In genomic region chr1:93346472-93346991, GRCh38 we compare ENCODE assay signal across 1 cellular context.
TF ChIP-seq lines count a peak whose summit lies in the region.

No MANE protein-coding gene starts in this region.

TF ChIP-seq in K562, 482 proteins besides CTCF, POLR2A, EP300 and RAD21 (continued from another document and continues in another):
- TF ChIP-seq EWSR1 (IDR thresholded peaks at IDR 0.05; ENCODE audit: borderline replicate concordance, low read depth, partially characterized antibody), result no peak
- no peak for TF ChIP-seq ZNF143 (CRISPR knock-in tag; IDR thresholded peaks at IDR 0.05)
- peak in 1 of 2 experiments; percentile 30; a peak in 1 of 4 replicates for TF ChIP-seq KDM1A (IDR thresholded peaks at IDR 0.05)
- TF ChIP-seq MCM3 (IDR thresholded peaks at IDR 0.05), result no peak
- no peak for TF ChIP-seq SREBF2 (CRISPR knock-in tag; IDR thresholded peaks at IDR 0.05)
- no peak for TF ChIP-seq E2F8 (IDR thresholded peaks at IDR 0.05; ENCODE audit: low read depth, partially characterized antibody)
- no peak for TF ChIP-seq ZBTB43 (CRISPR knock-in tag; IDR thresholded peaks at IDR 0.05)
- no peak for TF ChIP-seq ZNF146 (CRISPR knock-in tag; IDR thresholded peaks at IDR 0.05; ENCODE audit: unreplicated experiment)
- TF ChIP-seq HLTF (IDR thresholded peaks at IDR 0.05), result no peak
- no peak for TF ChIP-seq PURB (CRISPR knock-in tag; IDR thresholded peaks at IDR 0.05; ENCODE audit: low read depth)
- TF ChIP-seq CBX2 (IDR thresholded peaks at IDR 0.05; ENCODE audit: insufficient read depth, low read length, poor library complexity, severe bottlenecking), result no peak
- TF ChIP-seq ZNF212 (CRISPR knock-in tag; IDR thresholded peaks at IDR 0.05), result no peak
- TF ChIP-seq FOXP1 (CRISPR knock-in tag; IDR thresholded peaks at IDR 0.05), result no peak
- TF ChIP-seq ZSCAN29 (IDR thresholded peaks at IDR 0.05), result 0 out of 2 replicates have a peak, but pooled peaks have one; percentile 15
- peak in 1 of 2 experiments; percentile 27; a peak in 2 of 4 replicates for TF ChIP-seq MLLT1 (IDR thresholded peaks at IDR 0.05)
- TF ChIP-seq MBD1 (CRISPR knock-in tag; IDR thresholded peaks at IDR 0.05), result no peak
- no peak for TF ChIP-seq MXI1 (IDR thresholded peaks at IDR 0.05; ENCODE audit: low read depth, low read length)
- TF ChIP-seq PHB2 (IDR thresholded peaks at IDR 0.05; ENCODE audit: low read depth), result no peak
- no peak for TF ChIP-seq SP1 (CRISPR knock-in tag; IDR thresholded peaks at IDR 0.05)
- no peak for TF ChIP-seq ZNF699 (CRISPR knock-in tag; IDR thresholded peaks at IDR 0.05; ENCODE audit: insufficient replicate concordance)
- TF ChIP-seq RBM14 (IDR thresholded peaks at IDR 0.05; ENCODE audit: borderline replicate concordance, insufficient read depth, low read depth, low read length), result no peak
- TF ChIP-seq PREB (CRISPR knock-in tag; IDR thresholded peaks at IDR 0.05), result no peak
- TF ChIP-seq KLF10 (CRISPR knock-in tag; IDR thresholded peaks at IDR 0.05), result no peak
- no peak for TF ChIP-seq KDM5B (IDR thresholded peaks at IDR 0.05; ENCODE audit: insufficient replicate concordance, low read depth, low read length)
- TF ChIP-seq MTF1 (CRISPR knock-in tag; IDR thresholded peaks at IDR 0.05; ENCODE audit: borderline replicate concordance), result no peak
- TF ChIP-seq EP400 (IDR thresholded peaks at IDR 0.05), result no peak
- TF ChIP-seq BACH1 (tag; IDR thresholded peaks at IDR 0.05), result no peak
- peak; percentile 28 for TF ChIP-seq TBP (optimal IDR thresholded peaks at IDR 0.05; ENCODE audit: low read depth, low read length)
- TF ChIP-seq PRMT5 (CRISPR knock-in tag; IDR thresholded peaks at IDR 0.05), result no peak
- TF ChIP-seq GTF2F1 (IDR thresholded peaks at IDR 0.05; ENCODE audit: low read depth, low read length), result no peak
- peak; percentile 85 for TF ChIP-seq CHD1 (IDR thresholded peaks at IDR 0.05; ENCODE audit: low read length)
- TF ChIP-seq TARDBP (IDR thresholded peaks at IDR 0.05), result no peak
- TF ChIP-seq HDAC8 (tag; IDR thresholded peaks at IDR 0.05), result no peak
- peak in 1 of 2 experiments; percentile 48; a peak in 1 of 4 replicates for TF ChIP-seq UBTF (IDR thresholded peaks at IDR 0.05; ENCODE audit: borderline replicate concordance in 1 of 2, low read depth in 2 of 2, low read length in 2 of 2)
- TF ChIP-seq RNF2 (IDR thresholded peaks at IDR 0.05), result no peak
- TF ChIP-seq DIDO1 (tag; IDR thresholded peaks at IDR 0.05; ENCODE audit: low read depth), result no peak
- TF ChIP-seq ADNP (tag; IDR thresholded peaks at IDR 0.05), result no peak
- no peak for TF ChIP-seq ZSCAN32 (CRISPR knock-in tag; IDR thresholded peaks at IDR 0.05)
- TF ChIP-seq SRSF1 (IDR thresholded peaks at IDR 0.05; ENCODE audit: low read depth, low read length), result no peak
- TF ChIP-seq TAF7 (tag; IDR thresholded peaks at IDR 0.05), result peak; percentile 12; the same call in 1 of the 2 replicates
- TF ChIP-seq YY1 (IDR thresholded peaks at IDR 0.05; ENCODE audit: borderline replicate concordance in 1 of 3, control insufficient read depth in 1 of 3, extremely low read depth in 1 of 3, insufficient read depth in 3 of 3, insufficient read length in 1 of 3, insufficient replicate concordance in 2 of 3, low read depth in 1 of 3, low read length in 2 of 3), result peak in 1 of 3 experiments; percentile 12
- no peak for TF ChIP-seq HSF4 (CRISPR knock-in tag; IDR thresholded peaks at IDR 0.05; ENCODE audit: borderline replicate concordance)
- no peak for TF ChIP-seq ZNF140 (CRISPR knock-in tag; IDR thresholded peaks at IDR 0.05)
- TF ChIP-seq HMG20B (CRISPR knock-in tag; IDR thresholded peaks at IDR 0.05), result no peak
- no peak for TF ChIP-seq C11orf30 (IDR thresholded peaks at IDR 0.05; ENCODE audit: low read depth)
- no peak for TF ChIP-seq CBX1 (IDR thresholded peaks at IDR 0.05; ENCODE audit: low read depth)
- TF ChIP-seq ZNF76 (CRISPR knock-in tag; IDR thresholded peaks at IDR 0.05; ENCODE audit: borderline replicate concordance), result no peak
- peak; percentile 65 for TF ChIP-seq JUND (IDR thresholded peaks at IDR 0.05; ENCODE audit: borderline replicate concordance, low read depth, low read length)
- TF ChIP-seq JUND (tag; IDR thresholded peaks at IDR 0.05; ENCODE audit: borderline replicate concordance, low read depth, low read length), result peak; percentile 55; the same call in 1 of the 3 replicates
- no peak for TF ChIP-seq SMARCA4 (IDR thresholded peaks at IDR 0.05)
- TF ChIP-seq ZNF24 (IDR thresholded peaks at IDR 0.05), result no peak
